ENCODE assay signal across 31 cellular contexts in the genomic region with DNA sequence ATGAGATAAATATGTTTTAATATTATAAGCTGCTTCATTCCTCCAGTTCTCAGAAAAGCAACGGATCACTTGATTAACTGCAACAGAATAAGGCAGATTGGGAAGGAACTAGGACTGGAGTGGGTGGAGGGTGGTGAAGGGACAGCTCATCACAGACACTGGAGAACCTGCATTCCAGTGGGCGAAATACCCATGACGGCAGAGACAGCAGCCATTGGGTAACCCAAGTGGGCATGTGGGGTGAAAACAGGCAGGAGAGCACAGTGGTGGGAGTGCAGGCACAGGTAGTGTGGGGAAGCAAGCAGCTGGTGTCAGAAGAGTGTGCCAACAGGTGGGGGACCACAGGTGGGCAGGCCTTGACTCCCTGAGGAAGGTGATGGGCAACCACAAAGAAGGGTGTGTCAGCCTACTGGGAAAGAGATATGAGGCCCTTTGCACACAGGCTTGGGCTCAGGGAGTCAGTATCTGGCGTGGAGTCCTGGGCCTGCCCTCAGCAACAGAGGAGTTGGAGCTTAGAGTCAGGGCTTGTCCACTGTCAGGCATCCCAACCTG.
"Had no signal": no experiment of that assay in that cellular context is flagged by ENCODE, and none has a peak within 500 bp of the region (broad histone marks: within the 10 kb centered on the region; RNA-seq: fewer than 3 reads in every experiment).

No MANE protein-coding gene starts in this region.

- H3K4me1 Mint-ChIP-seq: activated CD4-positive, alpha-beta T cell treated with anti-CD3 and anti-CD28 coated beads, Interleukin-2, amount 10 ng/mL, durations not matched to agents 24 days and 14 days; activated naive CD4-positive, alpha-beta T cell treated with anti-CD3 and anti-CD28 coated beads, Interleukin-2, amount 50 U/mL, for 24 hours; activated naive CD8-positive, alpha-beta T cell treated with anti-CD3 and anti-CD28 coated beads, Interleukin-2, amount 10 ng/mL, durations not matched to agents 7 days and 5 days had no signal

- H3K36me3 Mint-ChIP-seq: activated naive CD4-positive, alpha-beta T cell treated with anti-CD3 and anti-CD28 coated beads, Interleukin-2, amount 50 U/mL, for 24 hours; activated naive CD8-positive, alpha-beta T cell treated with anti-CD3 and anti-CD28 coated beads, Interleukin-2, amount 10 ng/mL, durations not matched to agents 7 days and 5 days had no signal

- H3K4me3 ChIP-seq: ascending aorta, cardiac muscle cell, Peyer's patch, SJSA1 had no signal

- H3K27ac ChIP-seq: ascending aorta, cardiac muscle cell, Peyer's patch, SJSA1 had no signal

- H3K4me1 ChIP-seq: ascending aorta, Peyer's patch, SJSA1 had no signal

- H3K9me3 Mint-ChIP-seq: activated CD4-positive, alpha-beta T cell treated with anti-CD3 and anti-CD28 coated beads, Interleukin-2, amount 10 ng/mL, durations not matched to agents 24 days and 14 days; activated CD8-positive, alpha-beta T cell treated with anti-CD3 and anti-CD28 coated beads for 36 hours; activated naive CD4-positive, alpha-beta T cell treated with anti-CD3 and anti-CD28 coated beads, Interleukin-2, amount 50 U/mL, for 24 hours; activated naive CD8-positive, alpha-beta T cell treated with anti-CD3 and anti-CD28 coated beads, Interleukin-2, amount 10 ng/mL, durations not matched to agents 7 days and 5 days; activated T-cell treated with anti-CD3 and anti-CD28 coated beads, Interleukin-2, amount 50 U/mL, for 24 hours; activated T-helper 2 cell treated with anti-CD3 and anti-CD28 coated beads, Interferon-gamma antibody, Interleukin-2, Interleukin-4, amounts not matched to agents 10 μg/mL and 5 μg/mL and 100 μg/mL, durations not matched to agents 14 hours and 24 hours and 36 hours; T-helper 1 cell treated with Interleukin-12 subunit alpha and Interleukin-12 subunit beta and Interleukin-4 antibody, amounts not matched to agents 30 μg/mL and 1 μg/mL, for 36 hours; T-helper 2 cell treated with Interferon-gamma antibody and Interleukin-4, amounts not matched to agents 5 μg/mL and 100 μg/mL, for 36 hours had no signal

- H3K36me3 ChIP-seq: ascending aorta, cardiac muscle cell, Peyer's patch, SJSA1 had no signal

- H3K27ac Mint-ChIP-seq: activated CD4-positive, alpha-beta T cell treated with anti-CD3 and anti-CD28 coated beads, Interleukin-2, amount 10 ng/mL, durations not matched to agents 24 days and 14 days; activated CD8-positive, alpha-beta T cell treated with anti-CD3 and anti-CD28 coated beads for 36 hours; activated naive CD4-positive, alpha-beta T cell treated with anti-CD3 and anti-CD28 coated beads, Interleukin-2, amount 50 U/mL, for 24 hours; activated naive CD8-positive, alpha-beta T cell treated with anti-CD3 and anti-CD28 coated beads, Interleukin-2, amount 10 ng/mL, durations not matched to agents 7 days and 5 days; activated T-cell treated with anti-CD3 and anti-CD28 coated beads, Interleukin-2, amount 50 U/mL, for 24 hours; activated T-helper 2 cell treated with anti-CD3 and anti-CD28 coated beads, Interferon-gamma antibody, Interleukin-2, Interleukin-4, amounts not matched to agents 10 μg/mL and 5 μg/mL and 100 μg/mL, durations not matched to agents 14 hours and 24 hours and 36 hours; T-helper 1 cell treated with Interleukin-12 subunit alpha and Interleukin-12 subunit beta and Interleukin-4 antibody, amounts not matched to agents 30 μg/mL and 1 μg/mL, for 36 hours; T-helper 2 cell treated with Interferon-gamma antibody and Interleukin-4, amounts not matched to agents 5 μg/mL and 100 μg/mL, for 36 hours had no signal

- H3K9ac ChIP-seq: SK-N-SH had no signal

- H3K9me3 ChIP-seq: ascending aorta, Peyer's patch, SJSA1, SK-N-SH had no signal

- H3K27me3 ChIP-seq: ascending aorta, Peyer's patch had no signal

- H3K4me3 Mint-ChIP-seq: activated CD4-positive, alpha-beta T cell treated with anti-CD3 and anti-CD28 coated beads, Interleukin-2, amount 10 ng/mL, durations not matched to agents 24 days and 14 days; activated CD8-positive, alpha-beta T cell treated with anti-CD3 and anti-CD28 coated beads for 36 hours; activated naive CD4-positive, alpha-beta T cell treated with anti-CD3 and anti-CD28 coated beads, Interleukin-2, amount 50 U/mL, for 24 hours; activated naive CD8-positive, alpha-beta T cell treated with anti-CD3 and anti-CD28 coated beads, Interleukin-2, amount 10 ng/mL, durations not matched to agents 7 days and 5 days; activated T-cell treated with anti-CD3 and anti-CD28 coated beads, Interleukin-2, amount 50 U/mL, for 24 hours; T-helper 1 cell treated with Interleukin-12 subunit alpha and Interleukin-12 subunit beta and Interleukin-4 antibody, amounts not matched to agents 30 μg/mL and 1 μg/mL, for 36 hours; T-helper 2 cell treated with Interferon-gamma antibody and Interleukin-4, amounts not matched to agents 5 μg/mL and 100 μg/mL, for 36 hours had no signal

- ATAC-seq: activated CD8-positive, alpha-beta T cell treated with anti-CD3 and anti-CD28 coated beads for 36 hours; PC-3 had no signal

- DNase-seq: activated CD4-positive, alpha-beta T cell treated with anti-CD3 and anti-CD28 coated beads, Interleukin-2, amount 10 ng/mL, durations not matched to agents 24 days and 14 days; activated CD4-positive, alpha-beta T cell treated with anti-CD3 and anti-CD28 coated beads, Interleukin-2, amount 50 U/mL, for 4 hours; activated CD8-positive, alpha-beta T cell treated with anti-CD3 and anti-CD28 coated beads for 36 hours; activated gamma-delta T cell; activated naive CD4-positive, alpha-beta T cell treated with Interleukin-2 at 50 U/mL for 16 hours; activated naive CD8-positive, alpha-beta T cell treated with anti-CD3 and anti-CD28 coated beads, Interleukin-2, amount 10 ng/mL, durations not matched to agents 7 days and 5 days; activated T-cell treated with anti-CD3 and anti-CD28 coated beads, Interleukin-2, amount 50 U/mL, for 24 hours; MM.1S; MV-4-11; NCI-H1092; NCI-H1436 treated with DMSO at 0.1 percent for 48 hours; NCI-H1694 treated with DMSO at 0.1 percent for 48 hours; NCI-H2029 treated with DMSO at 0.1 percent for 48 hours; NCI-H2107; NCI-H2171; NCI-H510A; NCI-H526; NCI-H748 treated with DMSO at 0.1 percent for 48 hours; NK-92 treated with Interleukin-12 subunit alpha and Interleukin-12 subunit beta, amount 100 ng/mL, for 24 hours; PC-3; Peyer's patch; RPMI8226; SHP77 treated with DMSO at 0.1 percent for 48 hours; SK-N-SH had no signal

- H3K4me2 ChIP-seq: SK-N-SH had no signal
